20 cellular contexts compared by ENCODE assay signal in genomic region chr5:173301695-173302545, GRCh38. TPM values are rescaled to one million over a fixed set of nuclear protein-coding genes. Genes with fewer than 3 reads are reported as not detected.
DNase-seq lines count a peak whose midpoint lies in the region; ATAC-seq, FAIRE-seq and TF ChIP-seq lines count a peak whose summit lies in the region.
"Had no signal": no experiment of that assay in that cellular context is flagged by ENCODE, and none has a peak within 500 bp of the region (broad histone marks: within the 10 kb centered on the region; RNA-seq: fewer than 3 reads in every experiment).

No MANE protein-coding gene starts in this region.

- peaks cover 5% of the 10 kb centered on the region for H3K9me3 Mint-ChIP-seq in nephron
- H3K9me3 Mint-ChIP-seq: CD8-positive, alpha-beta memory T cell had no signal

- H4K5ac ChIP-seq in IMR-90 (ENCODE audit: low read depth, low read length) = peak overlapping the region; percentile 17; the same call in 1 of the 2 replicates

- TF ChIP-seq POLR2A in A549 (IDR thresholded peaks at IDR 0.05; ENCODE audit: low read length) = no peak
- no peak for TF ChIP-seq POLR2A in IMR-90 (IDR thresholded peaks at IDR 0.05; ENCODE audit: low read depth, low read length)
- no peak for TF ChIP-seq POLR2A in gastrocnemius medialis (IDR thresholded peaks at IDR 0.05)

- no peaks in the 10 kb centered on the region for H3K36me3 ChIP-seq in IMR-90 (ENCODE audit: control insufficient read depth, insufficient read depth, low read length)
- no peaks in the 10 kb centered on the region for H3K36me3 ChIP-seq in ectodermal cell (ENCODE audit: control insufficient read depth, insufficient read depth, low read length)
- H3K36me3 ChIP-seq in gastrocnemius medialis = no peaks in the 10 kb centered on the region
- H3K36me3 ChIP-seq: prostate gland had no signal

- peak overlapping the region; percentile 43 for H2BK20ac ChIP-seq in IMR-90 (ENCODE audit: low read depth, low read length)

- H3K36me3 Mint-ChIP-seq in nephron (ENCODE audit: low read depth) = no peaks in the 10 kb centered on the region
- H3K36me3 Mint-ChIP-seq: CD8-positive, alpha-beta memory T cell had no signal

- no peaks in the 10 kb centered on the region for H3K27me3 ChIP-seq in IMR-90 (ENCODE audit: control insufficient read depth, insufficient read depth, low read length)
- no peaks in the 10 kb centered on the region for H3K27me3 ChIP-seq in ectodermal cell (ENCODE audit: control insufficient read depth, insufficient read depth, low read length, poor library complexity, severe bottlenecking)
- H3K27me3 ChIP-seq in gastrocnemius medialis = no peaks in the 10 kb centered on the region

- peaks cover 15% of the 10 kb centered on the region for H3K27me3 Mint-ChIP-seq in nephron (ENCODE audit: low read depth)

- H4K20me1 ChIP-seq in IMR-90 (ENCODE audit: insufficient read depth, low read length) = peaks cover 3% of the 10 kb centered on the region; the same call in 1 of the 2 replicates

- H3K4me3 ChIP-seq in A549 (no peak overlapping the region), IMR-90 (ENCODE audit: insufficient read depth, low read depth, low read length) (no peak overlapping the region), ectodermal cell (ENCODE audit: insufficient read depth, low read depth, low read length) (no peak overlapping the region), gastrocnemius medialis (no peak overlapping the region)
- H3K4me3 ChIP-seq: prostate gland had no signal

- in situ Hi-C loops in IMR-90 (cut with MboI; ENCODE audit: low sequenced_read_pairs) = no loop called here
- in situ Hi-C loops in gastrocnemius medialis (cut with MboI; ENCODE audit: low sequenced_read_pairs in 4 of 4) = loop anchor here in 1 of 4 donors (25.0 kb wide), 2 partner anchors 285 to 685 kb away; partner anchors contain the start of gene C5orf47

- H3K23ac ChIP-seq in IMR-90 (ENCODE audit: low read depth, low read length) = no peak overlapping the region

- no peak overlapping the region for H2BK5ac ChIP-seq in IMR-90 (ENCODE audit: low read depth, low read length, poor library complexity, severe bottlenecking)

- H3K4me1 Mint-ChIP-seq in nephron = peaks cover 69% of the 10 kb centered on the region
- H3K4me1 Mint-ChIP-seq: CD8-positive, alpha-beta memory T cell had no signal

- no peak for TF ChIP-seq RAD21 in A549 (conservative IDR thresholded peaks at IDR 0.05 in 1 of 2, IDR thresholded peaks at IDR 0.05 in 1 of 2)
- no peak for TF ChIP-seq RAD21 in IMR-90 (IDR thresholded peaks at IDR 0.05; ENCODE audit: low read length)

- no TSS peak for BruUV-seq in IMR-90 (replicated peaks; lab: Mats Ljungman, UMichigan)

- intact Hi-C loops in IMR-90 (cut with micrococcal nuclease) (no loop called here), gastrocnemius medialis (cut with DNase I; ENCODE audit: low total_unique reads) (no loop called here)

- H2AFZ ChIP-seq in IMR-90 (replicated peaks; ENCODE audit: low read length, poor library complexity) = peak overlapping the region; percentile 84

- H3K18ac ChIP-seq in IMR-90 (ENCODE audit: low read depth, low read length) = no peak overlapping the region

- H2BK15ac ChIP-seq in IMR-90 (ENCODE audit: low read depth, low read length) = peak overlapping the region; percentile 48; the same call in 1 of the 3 replicates

- H3K27ac Mint-ChIP-seq in nephron = peak overlapping the region; percentile 75 to 91 (median 91)
- H3K27ac Mint-ChIP-seq: CD8-positive, alpha-beta memory T cell had no signal

- TF ChIP-seq EP300 in A549 (IDR thresholded peaks at IDR 0.05) = no peak

- CTCF ChIA-PET in A549 (lab: Yijun Ruan, JAX) (interaction anchor here (0.6 to 13.2 kb wide), 10 partner anchors 7 to 587 kb away, joined by 3 to 129 read pairs (median 4); partner anchors contain the start of gene STC2), IMR-90 (lab: Yijun Ruan, JAX) (interaction anchor here (1.2 kb wide), 1 partner anchor 9 kb away, joined by 3 read pairs; no protein-coding TSS in a partner anchor)

- WGBS in A549 (ENCODE audit: missing lambda C conversion rate) = 77% methylated on average over 12 of the region's 17 CpGs
- WGBS in IMR-90 (ENCODE audit: extremely low coverage in 2 of 2, insufficient read length in 1 of 2), 2 experiments = 30% methylated on average over 6 of the region's 17 CpGs; no CpG with 5 or more reads in 1 of the 2 experiments
- WGBS in ectodermal cell, 2 experiments = 56 to 59% methylated on average over 17 of the region's 17 CpGs

- TF ChIP-seq CTCF in A549 (IDR thresholded peaks at IDR 0.05) = no peak
- no peak for TF ChIP-seq CTCF in IMR-90 (conservative IDR thresholded peaks at IDR 0.05; ENCODE audit: low read depth, low read length)
- TF ChIP-seq CTCF in nephron (IDR thresholded peaks at IDR 0.05; ENCODE audit: unreplicated experiment in 3 of 3) = no peak
- no peak for TF ChIP-seq CTCF in gastrocnemius medialis (IDR thresholded peaks at IDR 0.05 in 4 of 5, conservative IDR thresholded peaks at IDR 0.05 in 1 of 5)

- peak overlapping the region; percentile 50 to 67 (median 57) for H3K4me3 Mint-ChIP-seq in nephron
- H3K4me3 Mint-ChIP-seq: CD8-positive, alpha-beta memory T cell had no signal

- H3K56ac ChIP-seq in IMR-90 (ENCODE audit: extremely low read depth, insufficient read depth, low read length) = no peak overlapping the region

- H3K4me1 ChIP-seq in A549 (peaks cover 32% of the 10 kb centered on the region), IMR-90 (ENCODE audit: control insufficient read depth, insufficient read depth, low read length) (peaks cover 16% of the 10 kb centered on the region), ectodermal cell (ENCODE audit: control insufficient read depth, insufficient read depth, low read length) (peaks cover 61% of the 10 kb centered on the region), gastrocnemius medialis (no peaks in the 10 kb centered on the region)
- H3K4me1 ChIP-seq: prostate gland had no signal

- H3K27ac ChIP-seq in A549 (peak overlapping the region in 1 of 2 experiments; percentile 70; a peak in 3 of 6 replicates), IMR-90 (ENCODE audit: insufficient read depth, low read length) (no peak overlapping the region), ectodermal cell (ENCODE audit: insufficient read depth, low read depth, low read length, poor library complexity, severe bottlenecking) (peak overlapping the region; percentile 61), gastrocnemius medialis (no peak overlapping the region)
- H3K27ac ChIP-seq: epithelial cell of prostate, HL-60, KMS-11, prostate gland had no signal

- H3K79me1 ChIP-seq in IMR-90 (ENCODE audit: low read depth in 1 of 2, low read length in 2 of 2) = no peaks in the 10 kb centered on the region

- peaks cover 7% of the 10 kb centered on the region; the same call in 1 of the 2 replicates for H3K9me1 ChIP-seq in IMR-90 (ENCODE audit: insufficient read depth, low read length)

- H4K91ac ChIP-seq in IMR-90 (ENCODE audit: insufficient read depth, low read depth, low read length) = peak overlapping the region; percentile 18

- H2BK120ac ChIP-seq in IMR-90 (ENCODE audit: low read depth, low read length) = peak overlapping the region; percentile 70

- ATAC-seq in A549 (no peak), IMR-90 (ENCODE audit: low read depth) (peak; percentile 25), gastrocnemius medialis (no peak)

- no peak for FAIRE-seq in A549 (lab: Jason Lieb, UNC)
- FAIRE-seq: colon had no signal

- no peak overlapping the region for H3K9ac ChIP-seq in IMR-90 (ENCODE audit: low read depth, low read length)
- H3K9ac ChIP-seq: KMS-11 had no signal

- H3K4ac ChIP-seq in IMR-90 (ENCODE audit: low read depth, low read length) = peak overlapping the region; percentile 39

- peak overlapping the region; percentile 84 for H2AK9ac ChIP-seq in IMR-90 (replicated peaks; ENCODE audit: low read depth, low read length, poor library complexity)

- DNase-seq in A549 (ENCODE audit: low read depth in 1 of 2, low spot score in 1 of 2) = no peak
- DNase-seq in IMR-90 = no peak
- DNase-seq in DMS 273 (lab: John Stamatoyannopoulos, UW; ENCODE audit: unreplicated experiment) = no peak
- DNase-seq in GOT3 (lab: John Stamatoyannopoulos, UW) = no peak
- DNase-seq in NCI-H510A (lab: John Stamatoyannopoulos, UW) = no peak
- DNase-seq in gastrocnemius medialis = no peak
- DNase-seq: activated CD8-positive, alpha-beta memory T cell treated with anti-CD3 and anti-CD28 coated beads, Interleukin-2, amount 50 U/mL, for 4 hours; activated gamma-delta T cell treated with Interleukin-2 at 50 U/mL for 16 hours; CD8-positive, alpha-beta memory T cell; glutamatergic neuron; SHP77 treated with DMSO at 0.1 percent for 48 hours; stimulated activated naive CD8-positive, alpha-beta T cell treated with anti-CD3 and anti-CD28 coated beads, Interleukin-15, Interleukin-2, amounts not matched to agents 100 U/mL and 50 U/mL, for 24 hours; T-helper 9 cell had no signal

- H3K4me2 ChIP-seq in A549 = peak overlapping the region; percentile 12
- no peak overlapping the region for H3K4me2 ChIP-seq in IMR-90 (ENCODE audit: low read depth, low read length)
- H3K4me2 ChIP-seq: KMS-11 had no signal

- H4K8ac ChIP-seq in IMR-90 (ENCODE audit: low read depth in 2 of 2, low read length in 2 of 2) = peak overlapping the region in 1 of 2 experiments; percentile 26; a peak in 1 of 4 replicates

- peak overlapping the region; percentile 47 for H2AK5ac ChIP-seq in IMR-90 (ENCODE audit: low read depth, low read length)

- H3K14ac ChIP-seq in IMR-90 (replicated peaks; ENCODE audit: low read depth, low read length) = 0 out of 2 replicates have a peak overlapping the region, but pooled peaks have one; percentile 22

- dilution Hi-C loops in IMR-90 (cut with HindIII; ENCODE audit: low sequenced_read_pairs, unreplicated experiment) = no loop called here

- H3K9me3 ChIP-seq in A549 (no peaks in the 10 kb centered on the region), IMR-90 (ENCODE audit: control insufficient read depth, insufficient read depth, low read length) (no peaks in the 10 kb centered on the region), ectodermal cell (ENCODE audit: control insufficient read depth, low read length) (no peaks in the 10 kb centered on the region), gastrocnemius medialis (no peaks in the 10 kb centered on the region)
- H3K9me3 ChIP-seq: prostate gland had no signal

- POLR2A ChIA-PET in A549 (lab: Yijun Ruan, JAX) (no interaction called here), IMR-90 (lab: Charles Lee; ENCODE audit: unreplicated experiment) (interaction anchor here (1.2 kb wide), 1 partner anchor 10 kb away, joined by 3 read pairs; no protein-coding TSS in a partner anchor)

RNA-seq across cellular contexts. Expression of gene STC2, which starts 26.3 kb away (rescaled TPM):
- polyA plus RNA-seq in A549 (2011; rRNA removed) = 30.8 and 46.1 TPM in 2 replicates
- 19.1 and 31.4 TPM in 2 replicates for polyA plus RNA-seq in A549 (2012; cell fraction: cytosol; rRNA removed)
- polyA plus RNA-seq in A549 (2012; cell fraction: nucleus; rRNA removed) = 39.8 and 46.9 TPM in 2 replicates
- polyA plus RNA-seq in A549 (2017; fragmentation: RNase III; extraction: RNeasy Plus Mini Kit Qiagen cat#74134 plus additional on column Dnase treatment) = 45.2 to 66.9 TPM (median 52.3 TPM) in 3 replicates
- 23.0 and 41.0 TPM in 2 replicates for polyA minus RNA-seq in A549 (2011; rRNA and poly(A)+ RNA removed)
- 87.5 and 259 TPM in 2 replicates for total RNA-seq in IMR-90 (2012; rRNA removed)
- polyA plus RNA-seq in IMR-90 (2012; rRNA removed) = 157 and 270 TPM in 2 replicates
- polyA plus RNA-seq in IMR-90 (2012; cell fraction: cytosol; rRNA removed) = 105 and 264 TPM in 2 replicates
- 249 and 547 TPM in 2 replicates for polyA plus RNA-seq in IMR-90 (2012; cell fraction: nucleus; rRNA removed; ENCODE audit: low replicate concordance)
- polyA plus RNA-seq in ectodermal cell (2013, experiment 1 of 4) = 12.1 TPM
- polyA plus RNA-seq in ectodermal cell (2013, experiment 2 of 4) = 12.8 TPM
- polyA plus RNA-seq in ectodermal cell (2013, experiment 3 of 4) = 10.3 TPM
- polyA plus RNA-seq in ectodermal cell (2013, experiment 4 of 4) = 9.4 TPM
- 10 to 100 TPM in 1 of 4 donors, 1 to 10 TPM in 2, under 1 TPM in 1; 0.39 to 12.7 (median 4.0) TPM for total RNA-seq in gastrocnemius medialis
- polyA plus RNA-seq: CD8-positive, alpha-beta memory T cell had no signal
